1 cellular context compared by ENCODE assay signal in genomic region chr16:71352963-71353460, GRCh38.
TF ChIP-seq lines count a peak whose summit lies in the region.

No MANE protein-coding gene starts in this region.

TF ChIP-seq in HepG2, 621 proteins besides CTCF, POLR2A, EP300 and RAD21:
- TF ChIP-seq ZNF329 (CRISPR knock-in tag; IDR thresholded peaks at IDR 0.05; ENCODE audit: low read depth): peak; percentile 97
- no peak for TF ChIP-seq ZNF280B (CRISPR knock-in tag; IDR thresholded peaks at IDR 0.05; ENCODE audit: borderline replicate concordance)
